1 cellular context compared by ENCODE assay signal in the genomic region with DNA sequence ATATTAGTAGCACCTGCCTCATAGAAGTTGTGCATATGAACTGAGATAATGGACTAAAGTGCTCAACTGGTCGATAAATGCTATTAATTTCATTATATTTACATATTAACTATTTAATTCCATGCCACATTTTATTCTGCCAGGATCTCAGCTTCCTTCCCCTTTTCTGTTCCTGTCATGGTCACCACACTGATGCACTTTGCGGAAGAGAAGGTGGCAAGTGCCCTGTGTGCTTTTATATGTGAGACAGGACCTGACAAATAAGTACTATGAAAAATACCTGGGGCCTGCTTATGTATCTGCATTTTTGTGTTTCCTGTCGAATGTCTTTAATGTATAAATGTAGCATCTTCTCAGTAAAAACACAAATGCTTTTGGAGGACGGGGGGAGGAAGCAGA.
TF ChIP-seq lines count a peak whose summit lies in the region.

No MANE protein-coding gene starts in this region.

TF ChIP-seq in HepG2, 621 proteins besides CTCF, POLR2A, EP300 and RAD21 (continued from another document):
- TF ChIP-seq, protein P1, sequence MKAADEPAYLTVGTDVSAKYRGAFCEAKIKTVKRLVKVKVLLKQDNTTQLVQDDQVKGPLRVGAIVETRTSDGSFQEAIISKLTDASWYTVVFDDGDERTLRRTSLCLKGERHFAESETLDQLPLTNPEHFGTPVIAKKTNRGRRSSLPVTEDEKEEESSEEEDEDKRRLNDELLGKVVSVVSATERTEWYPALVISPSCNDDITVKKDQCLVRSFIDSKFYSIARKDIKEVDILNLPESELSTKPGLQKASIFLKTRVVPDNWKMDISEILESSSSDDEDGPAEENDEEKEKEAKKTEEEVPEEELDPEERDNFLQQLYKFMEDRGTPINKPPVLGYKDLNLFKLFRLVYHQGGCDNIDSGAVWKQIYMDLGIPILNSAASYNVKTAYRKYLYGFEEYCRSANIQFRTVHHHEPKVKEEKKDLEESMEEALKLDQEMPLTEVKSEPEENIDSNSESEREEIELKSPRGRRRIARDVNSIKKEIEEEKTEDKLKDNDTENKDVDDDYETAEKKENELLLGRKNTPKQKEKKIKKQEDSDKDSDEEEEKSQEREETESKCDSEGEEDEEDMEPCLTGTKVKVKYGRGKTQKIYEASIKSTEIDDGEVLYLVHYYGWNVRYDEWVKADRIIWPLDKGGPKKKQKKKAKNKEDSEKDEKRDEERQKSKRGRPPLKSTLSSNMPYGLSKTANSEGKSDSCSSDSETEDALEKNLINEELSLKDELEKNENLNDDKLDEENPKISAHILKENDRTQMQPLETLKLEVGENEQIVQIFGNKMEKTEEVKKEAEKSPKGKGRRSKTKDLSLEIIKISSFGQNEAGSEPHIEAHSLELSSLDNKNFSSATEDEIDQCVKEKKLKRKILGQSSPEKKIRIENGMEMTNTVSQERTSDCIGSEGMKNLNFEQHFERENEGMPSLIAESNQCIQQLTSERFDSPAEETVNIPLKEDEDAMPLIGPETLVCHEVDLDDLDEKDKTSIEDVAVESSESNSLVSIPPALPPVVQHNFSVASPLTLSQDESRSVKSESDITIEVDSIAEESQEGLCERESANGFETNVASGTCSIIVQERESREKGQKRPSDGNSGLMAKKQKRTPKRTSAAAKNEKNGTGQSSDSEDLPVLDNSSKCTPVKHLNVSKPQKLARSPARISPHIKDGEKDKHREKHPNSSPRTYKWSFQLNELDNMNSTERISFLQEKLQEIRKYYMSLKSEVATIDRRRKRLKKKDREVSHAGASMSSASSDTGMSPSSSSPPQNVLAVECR (CRISPR knock-in tag; IDR thresholded peaks at IDR 0.05; ENCODE audit: borderline replicate concordance) = no peak
- no peak for TF ChIP-seq ZNF446 (CRISPR knock-in tag; IDR thresholded peaks at IDR 0.05)
- TF ChIP-seq, protein P2, sequence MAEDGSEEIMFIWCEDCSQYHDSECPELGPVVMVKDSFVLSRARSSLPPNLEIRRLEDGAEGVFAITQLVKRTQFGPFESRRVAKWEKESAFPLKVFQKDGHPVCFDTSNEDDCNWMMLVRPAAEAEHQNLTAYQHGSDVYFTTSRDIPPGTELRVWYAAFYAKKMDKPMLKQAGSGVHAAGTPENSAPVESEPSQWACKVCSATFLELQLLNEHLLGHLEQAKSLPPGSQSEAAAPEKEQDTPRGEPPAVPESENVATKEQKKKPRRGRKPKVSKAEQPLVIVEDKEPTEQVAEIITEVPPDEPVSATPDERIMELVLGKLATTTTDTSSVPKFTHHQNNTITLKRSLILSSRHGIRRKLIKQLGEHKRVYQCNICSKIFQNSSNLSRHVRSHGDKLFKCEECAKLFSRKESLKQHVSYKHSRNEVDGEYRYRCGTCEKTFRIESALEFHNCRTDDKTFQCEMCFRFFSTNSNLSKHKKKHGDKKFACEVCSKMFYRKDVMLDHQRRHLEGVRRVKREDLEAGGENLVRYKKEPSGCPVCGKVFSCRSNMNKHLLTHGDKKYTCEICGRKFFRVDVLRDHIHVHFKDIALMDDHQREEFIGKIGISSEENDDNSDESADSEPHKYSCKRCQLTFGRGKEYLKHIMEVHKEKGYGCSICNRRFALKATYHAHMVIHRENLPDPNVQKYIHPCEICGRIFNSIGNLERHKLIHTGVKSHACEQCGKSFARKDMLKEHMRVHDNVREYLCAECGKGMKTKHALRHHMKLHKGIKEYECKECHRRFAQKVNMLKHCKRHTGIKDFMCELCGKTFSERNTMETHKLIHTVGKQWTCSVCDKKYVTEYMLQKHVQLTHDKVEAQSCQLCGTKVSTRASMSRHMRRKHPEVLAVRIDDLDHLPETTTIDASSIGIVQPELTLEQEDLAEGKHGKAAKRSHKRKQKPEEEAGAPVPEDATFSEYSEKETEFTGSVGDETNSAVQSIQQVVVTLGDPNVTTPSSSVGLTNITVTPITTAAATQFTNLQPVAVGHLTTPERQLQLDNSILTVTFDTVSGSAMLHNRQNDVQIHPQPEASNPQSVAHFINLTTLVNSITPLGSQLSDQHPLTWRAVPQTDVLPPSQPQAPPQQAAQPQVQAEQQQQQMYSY (CRISPR knock-in tag; IDR thresholded peaks at IDR 0.05) = no peak
- no peak for TF ChIP-seq ZBTB21 (CRISPR knock-in tag; IDR thresholded peaks at IDR 0.05)
- TF ChIP-seq POLR2AphosphoS5 (IDR thresholded peaks at IDR 0.05; ENCODE audit: low read depth, low read length) = no peak
- TF ChIP-seq ZNF501 (CRISPR knock-in tag; IDR thresholded peaks at IDR 0.05) = no peak
- no peak for TF ChIP-seq NFKBIZ (CRISPR knock-in tag; IDR thresholded peaks at IDR 0.05)
- no peak for TF ChIP-seq PLRG1 (conservative IDR thresholded peaks at IDR 0.05)
- TF ChIP-seq ZFAT (CRISPR knock-in tag; conservative IDR thresholded peaks at IDR 0.05) = no peak
- TF ChIP-seq TCF7 (IDR thresholded peaks at IDR 0.05; ENCODE audit: low read depth) = 0 out of 2 replicates have a peak, but pooled peaks have one; percentile 7
- TF ChIP-seq, protein P3, sequence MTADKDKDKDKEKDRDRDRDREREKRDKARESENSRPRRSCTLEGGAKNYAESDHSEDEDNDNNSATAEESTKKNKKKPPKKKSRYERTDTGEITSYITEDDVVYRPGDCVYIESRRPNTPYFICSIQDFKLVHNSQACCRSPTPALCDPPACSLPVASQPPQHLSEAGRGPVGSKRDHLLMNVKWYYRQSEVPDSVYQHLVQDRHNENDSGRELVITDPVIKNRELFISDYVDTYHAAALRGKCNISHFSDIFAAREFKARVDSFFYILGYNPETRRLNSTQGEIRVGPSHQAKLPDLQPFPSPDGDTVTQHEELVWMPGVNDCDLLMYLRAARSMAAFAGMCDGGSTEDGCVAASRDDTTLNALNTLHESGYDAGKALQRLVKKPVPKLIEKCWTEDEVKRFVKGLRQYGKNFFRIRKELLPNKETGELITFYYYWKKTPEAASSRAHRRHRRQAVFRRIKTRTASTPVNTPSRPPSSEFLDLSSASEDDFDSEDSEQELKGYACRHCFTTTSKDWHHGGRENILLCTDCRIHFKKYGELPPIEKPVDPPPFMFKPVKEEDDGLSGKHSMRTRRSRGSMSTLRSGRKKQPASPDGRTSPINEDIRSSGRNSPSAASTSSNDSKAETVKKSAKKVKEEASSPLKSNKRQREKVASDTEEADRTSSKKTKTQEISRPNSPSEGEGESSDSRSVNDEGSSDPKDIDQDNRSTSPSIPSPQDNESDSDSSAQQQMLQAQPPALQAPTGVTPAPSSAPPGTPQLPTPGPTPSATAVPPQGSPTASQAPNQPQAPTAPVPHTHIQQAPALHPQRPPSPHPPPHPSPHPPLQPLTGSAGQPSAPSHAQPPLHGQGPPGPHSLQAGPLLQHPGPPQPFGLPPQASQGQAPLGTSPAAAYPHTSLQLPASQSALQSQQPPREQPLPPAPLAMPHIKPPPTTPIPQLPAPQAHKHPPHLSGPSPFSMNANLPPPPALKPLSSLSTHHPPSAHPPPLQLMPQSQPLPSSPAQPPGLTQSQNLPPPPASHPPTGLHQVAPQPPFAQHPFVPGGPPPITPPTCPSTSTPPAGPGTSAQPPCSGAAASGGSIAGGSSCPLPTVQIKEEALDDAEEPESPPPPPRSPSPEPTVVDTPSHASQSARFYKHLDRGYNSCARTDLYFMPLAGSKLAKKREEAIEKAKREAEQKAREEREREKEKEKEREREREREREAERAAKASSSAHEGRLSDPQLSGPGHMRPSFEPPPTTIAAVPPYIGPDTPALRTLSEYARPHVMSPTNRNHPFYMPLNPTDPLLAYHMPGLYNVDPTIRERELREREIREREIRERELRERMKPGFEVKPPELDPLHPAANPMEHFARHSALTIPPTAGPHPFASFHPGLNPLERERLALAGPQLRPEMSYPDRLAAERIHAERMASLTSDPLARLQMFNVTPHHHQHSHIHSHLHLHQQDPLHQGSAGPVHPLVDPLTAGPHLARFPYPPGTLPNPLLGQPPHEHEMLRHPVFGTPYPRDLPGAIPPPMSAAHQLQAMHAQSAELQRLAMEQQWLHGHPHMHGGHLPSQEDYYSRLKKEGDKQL (CRISPR knock-in tag; IDR thresholded peaks at IDR 0.05; ENCODE audit: low read depth) = no peak
- TF ChIP-seq, protein P4, sequence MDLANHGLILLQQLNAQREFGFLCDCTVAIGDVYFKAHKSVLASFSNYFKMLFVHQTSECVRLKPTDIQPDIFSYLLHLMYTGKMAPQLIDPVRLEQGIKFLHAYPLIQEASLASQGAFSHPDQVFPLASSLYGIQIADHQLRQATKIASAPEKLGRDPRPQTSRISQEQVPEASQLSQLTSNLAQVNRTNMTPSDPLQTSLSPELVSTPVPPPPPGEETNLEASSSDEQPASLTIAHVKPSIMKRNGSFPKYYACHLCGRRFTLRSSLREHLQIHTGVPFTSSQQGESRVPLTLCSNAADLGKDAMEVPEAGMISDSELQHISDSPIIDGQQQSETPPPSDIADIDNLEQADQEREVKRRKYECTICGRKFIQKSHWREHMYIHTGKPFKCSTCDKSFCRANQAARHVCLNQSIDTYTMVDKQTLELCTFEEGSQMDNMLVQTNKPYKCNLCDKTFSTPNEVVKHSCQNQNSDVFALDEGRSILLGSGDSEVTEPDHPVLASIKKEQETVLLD (CRISPR knock-in tag; IDR thresholded peaks at IDR 0.05; ENCODE audit: low read depth) = no peak
- TF ChIP-seq CREM (IDR thresholded peaks at IDR 0.05) = 0 out of 2 replicates have a peak, but pooled peaks have one; percentile 5
- TF ChIP-seq CREM (CRISPR knock-in tag; IDR thresholded peaks at IDR 0.05) = no peak
- 0 out of 4 replicates have a peak, but pooled peaks of 1 of the 2 experiments have one; percentile 0 for TF ChIP-seq MAFK (conservative IDR thresholded peaks at IDR 0.05 in 1 of 2, IDR thresholded peaks at IDR 0.05 in 1 of 2; ENCODE audit: low read length in 2 of 2)
- TF ChIP-seq ZNF891 (CRISPR knock-in tag; IDR thresholded peaks at IDR 0.05) = no peak
- no peak for TF ChIP-seq TGIF2 (CRISPR knock-in tag; IDR thresholded peaks at IDR 0.05)
- no peak for TF ChIP-seq GATA4 (IDR thresholded peaks at IDR 0.05; ENCODE audit: borderline replicate concordance, low read depth)
